Comparison of ENCODE assay signal across 8 cellular contexts in genomic region chr16:31873556-31874353, GRCh38. TPM values are rescaled to one million over a fixed set of nuclear protein-coding genes. Genes with fewer than 3 reads are reported as not detected.
DNase-seq lines count a peak whose midpoint lies in the region; ATAC-seq and TF ChIP-seq lines count a peak whose summit lies in the region.

TSS of gene ZNF267 (plus strand) at chr16:31873807. CDS start at chr16:31873967, 160 bp downstream.

- H3K27ac ChIP-seq in 22Rv1 = peak within 1 kb of the TSS; percentile 66
- H3K27ac ChIP-seq in VCaP = peak within 1 kb of the TSS; percentile 78
- H3K27ac ChIP-seq in smooth muscle cell (ENCODE audit: low read depth) = peak within 1 kb of the TSS; percentile 99

- H3K4me2 ChIP-seq in smooth muscle cell = peak within 1 kb of the TSS; percentile 98

- in situ Hi-C loops in T47D (cut with HindIII; ENCODE audit: low pct_unique_long_range_greater_than_20kb, low sequenced_read_pairs) = no loop called here

- H3F3A ChIP-seq in smooth muscle cell (ENCODE audit: low read depth) = peaks cover 17% of the 10 kb centered on the region

- H3K79me2 ChIP-seq in smooth muscle cell (ENCODE audit: low read depth) = peaks cover 40% of the 10 kb centered on the region

- no peaks in the 10 kb centered on the region for H3K27me3 ChIP-seq in smooth muscle cell (ENCODE audit: low read depth)

- no peaks in the 10 kb centered on the region for H3K36me3 ChIP-seq in smooth muscle cell (ENCODE audit: low read depth)

- peak within 1 kb of the TSS; percentile 100 for H3K9ac ChIP-seq in smooth muscle cell (ENCODE audit: low read depth)

- 1% methylated on average over 50 of the region's 57 CpGs for WGBS in smooth muscle cell (ENCODE audit: low lambda C conversion rate)

- H2AFZ ChIP-seq in smooth muscle cell (ENCODE audit: low read depth) = peak within 1 kb of the TSS; percentile 60

- peaks cover 16% of the 10 kb centered on the region for H4K20me1 ChIP-seq in smooth muscle cell (ENCODE audit: low read depth)

- TF ChIP-seq CTCF in 22Rv1 (IDR thresholded peaks at IDR 0.05) = no peak
- TF ChIP-seq CTCF in VCaP (conservative IDR thresholded peaks at IDR 0.05) = no peak
- no peak for TF ChIP-seq CTCF in smooth muscle cell (IDR thresholded peaks at IDR 0.05; ENCODE audit: borderline replicate concordance, insufficient read depth, poor library complexity, severe bottlenecking)

- ATAC-seq in GM18519 (IDR thresholded peaks at IDR 0.05; ENCODE audit: low FRiP score, unreplicated experiment) (peak; percentile 34), HG03060 (IDR thresholded peaks at IDR 0.05; ENCODE audit: low read depth, unreplicated experiment) (peak; percentile 23)

- peaks cover 23% of the 10 kb centered on the region for H3K4me1 ChIP-seq in smooth muscle cell (ENCODE audit: low read depth)

- no peaks in the 10 kb centered on the region for H3K9me3 ChIP-seq in smooth muscle cell (replicated peaks; ENCODE audit: low read depth)

- peak within 1 kb of the TSS; percentile 100 for H3K4me3 ChIP-seq in smooth muscle cell

- DNase-seq in NCI-H2171 (lab: John Stamatoyannopoulos, UW) = peak; percentile 95
- peak; percentile 91 to 95 for DNase-seq in T47D (ENCODE audit: low read depth in 1 of 2, low spot score in 1 of 2)
- DNase-seq in iPS-NIHi11 (ENCODE audit: low spot score) = peak; percentile 95
- peak; percentile 62 for DNase-seq in smooth muscle cell (lab: John Stamatoyannopoulos, UW; ENCODE audit: unreplicated experiment)

RNA-seq across cellular contexts. Expression of gene ZNF267, which starts in this region (rescaled TPM):
- 30.8 and 36.9 TPM in 2 replicates for total RNA-seq in smooth muscle cell
- polyA plus RNA-seq in smooth muscle cell = 5.9 and 9.7 TPM in 2 replicates

Comparison
In these comparisons a context has a peak if more than half of its experiments do, and no peak if none do; other contexts are left out.
1. Peak in every context shown above with its lines: DNase-seq, ATAC-seq, H3K4me3 ChIP-seq and H3K27ac ChIP-seq.